ENCODE assay signal across 11 cellular contexts in the genomic region with DNA sequence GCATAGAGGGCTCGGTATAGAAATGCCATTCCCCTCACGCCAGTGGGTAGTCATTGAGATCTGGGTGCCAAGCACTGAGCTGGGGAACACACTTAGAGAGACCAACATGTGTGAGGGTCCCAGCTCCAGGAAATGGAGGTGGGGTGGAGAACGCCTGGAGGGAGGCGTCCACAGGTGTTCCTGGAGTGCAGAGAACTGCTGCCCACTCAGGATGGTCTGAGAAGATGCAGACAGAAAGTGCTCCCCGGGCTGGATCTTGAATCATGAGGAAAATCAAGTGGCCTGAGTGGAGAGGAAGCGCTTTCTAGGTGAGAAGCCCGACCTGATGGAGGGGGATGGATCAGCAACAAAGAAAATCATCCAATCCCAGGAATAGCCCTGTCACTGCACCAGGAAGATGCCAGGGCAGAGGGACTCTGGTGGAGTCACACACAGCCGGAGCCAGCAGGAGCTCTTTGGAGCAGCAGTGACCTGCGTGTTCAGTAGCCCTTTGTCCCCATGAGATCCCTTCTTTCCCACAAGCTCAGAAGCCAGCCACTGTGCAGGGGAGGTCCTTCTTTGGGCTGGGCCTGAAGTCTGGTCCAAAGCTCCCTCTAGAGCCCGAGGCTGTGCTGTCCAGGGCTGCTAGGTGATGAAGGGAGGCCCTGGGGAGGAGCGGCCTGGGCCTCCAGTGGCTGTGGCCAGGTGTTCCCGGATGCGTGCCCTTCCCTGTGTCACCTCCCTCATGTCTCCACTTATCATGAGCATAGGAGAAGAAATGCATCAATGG.
DNase-seq lines count a peak whose midpoint lies in the region; ATAC-seq, FAIRE-seq and TF ChIP-seq lines count a peak whose summit lies in the region.
"Had no signal": no experiment of that assay in that cellular context is flagged by ENCODE, and none has a peak within 500 bp of the region (broad histone marks: within the 10 kb centered on the region; RNA-seq: fewer than 3 reads in every experiment).

No MANE protein-coding gene starts in this region.

- H3K4me1 Mint-ChIP-seq in activated T-cell treated with anti-CD3 and anti-CD28 coated beads, Interleukin-2, amount 50 U/mL, for 24 hours (ENCODE audit: low read depth): peaks cover 9% of the 10 kb centered on the region
- peaks cover 12% of the 10 kb centered on the region for H3K4me1 Mint-ChIP-seq in activated T-cell treated with anti-CD3 and anti-CD28 coated beads, Interleukin-2, amount 50 U/mL, for 4 hours (ENCODE audit: low read depth)
- peaks cover 4% of the 10 kb centered on the region; the same call in 1 of the 2 replicates for H3K4me1 Mint-ChIP-seq in WTC11
- no peaks in the 10 kb centered on the region for H3K4me1 Mint-ChIP-seq in stimulated activated memory B cell treated with anti-CD40 and anti-IgM and Interleukin-4, amounts not matched to agents 10 μg/mL and 1 μg/mL and 100 μg/mL, for 72 hours

- H3K9me3 ChIP-seq in small intestine (ENCODE audit: control insufficient read depth, low read depth): no peaks in the 10 kb centered on the region

- H3K4me3 Mint-ChIP-seq in activated T-cell treated with anti-CD3 and anti-CD28 coated beads, Interleukin-2, amount 50 U/mL, for 24 hours: no peak overlapping the region
- no peak overlapping the region for H3K4me3 Mint-ChIP-seq in activated T-cell treated with anti-CD3 and anti-CD28 coated beads, Interleukin-2, amount 50 U/mL, for 4 hours
- no peak overlapping the region for H3K4me3 Mint-ChIP-seq in WTC11
- no peak overlapping the region for H3K4me3 Mint-ChIP-seq in stimulated activated memory B cell treated with anti-CD40 and anti-IgM and Interleukin-4, amounts not matched to agents 10 μg/mL and 1 μg/mL and 100 μg/mL, for 72 hours
- H3K4me3 Mint-ChIP-seq: activated CD4-positive, alpha-beta T cell treated with anti-CD3 and anti-CD28 coated beads for 36 hours had no signal

- WGBS in small intestine, 3 donors: 71 to 83% (median 74%) methylated on average over 13 of the region's 13 CpGs

- FAIRE-seq in small intestine (lab: Jason Lieb, UNC): no peak
- FAIRE-seq: urothelium cell line had no signal

- no peaks in the 10 kb centered on the region for H3K27me3 Mint-ChIP-seq in activated T-cell treated with anti-CD3 and anti-CD28 coated beads, Interleukin-2, amount 50 U/mL, for 24 hours
- no peaks in the 10 kb centered on the region for H3K27me3 Mint-ChIP-seq in activated T-cell treated with anti-CD3 and anti-CD28 coated beads, Interleukin-2, amount 50 U/mL, for 4 hours (ENCODE audit: low read depth)
- H3K27me3 Mint-ChIP-seq in WTC11 (ENCODE audit: low read depth): no peaks in the 10 kb centered on the region
- no peaks in the 10 kb centered on the region for H3K27me3 Mint-ChIP-seq in stimulated activated memory B cell treated with anti-CD40 and anti-IgM and Interleukin-4, amounts not matched to agents 10 μg/mL and 1 μg/mL and 100 μg/mL, for 72 hours
- H3K27me3 Mint-ChIP-seq: activated CD4-positive, alpha-beta T cell treated with anti-CD3 and anti-CD28 coated beads for 36 hours had no signal

- no peaks in the 10 kb centered on the region for H3K9me3 Mint-ChIP-seq in activated T-cell treated with anti-CD3 and anti-CD28 coated beads, Interleukin-2, amount 50 U/mL, for 24 hours
- no peaks in the 10 kb centered on the region for H3K9me3 Mint-ChIP-seq in activated T-cell treated with anti-CD3 and anti-CD28 coated beads, Interleukin-2, amount 50 U/mL, for 4 hours
- no peaks in the 10 kb centered on the region for H3K9me3 Mint-ChIP-seq in WTC11
- no peaks in the 10 kb centered on the region for H3K9me3 Mint-ChIP-seq in stimulated activated memory B cell treated with anti-CD40 and anti-IgM and Interleukin-4, amounts not matched to agents 10 μg/mL and 1 μg/mL and 100 μg/mL, for 72 hours

- DNase-seq in activated T-cell treated with anti-CD3 and anti-CD28 coated beads, Interleukin-2, amount 50 U/mL, for 24 hours: no peak
- no peak for DNase-seq in activated T-cell treated with anti-CD3 and anti-CD28 coated beads, Interleukin-2, amount 50 U/mL, for 4 hours
- DNase-seq in WTC11 (ENCODE audit: low spot score): no peak
- no peak for DNase-seq in left ventricle myocardium superior
- peak; percentile 64 for DNase-seq in small intestine
- no peak for DNase-seq in LoVo (ENCODE audit: low spot score)
- DNase-seq: activated CD4-positive, alpha-beta T cell treated with anti-CD3 and anti-CD28 coated beads for 36 hours; NCI-H2171 had no signal

- no peak for ATAC-seq in activated T-cell treated with anti-CD3 and anti-CD28 coated beads, Interleukin-2, amount 50 U/mL, for 4 hours
- ATAC-seq in WTC11 (peak; percentile 23; the same call in 1 of the 2 replicates), left ventricle myocardium superior (peak; percentile 56), GM18907 (IDR thresholded peaks at IDR 0.05; ENCODE audit: unreplicated experiment) (no peak)
- no peak for ATAC-seq in stimulated activated memory B cell treated with anti-CD40 and anti-IgM and Interleukin-4, amounts not matched to agents 10 μg/mL and 1 μg/mL and 100 μg/mL, for 72 hours
- ATAC-seq: activated CD4-positive, alpha-beta T cell treated with anti-CD3 and anti-CD28 coated beads for 36 hours had no signal

- no peaks in the 10 kb centered on the region for H3K36me3 ChIP-seq in small intestine (ENCODE audit: control insufficient read depth in 2 of 2, insufficient read depth in 2 of 2, low read length in 2 of 2)

- H3K36me3 Mint-ChIP-seq in activated T-cell treated with anti-CD3 and anti-CD28 coated beads, Interleukin-2, amount 50 U/mL, for 24 hours (ENCODE audit: low read depth): peaks cover 93% of the 10 kb centered on the region
- peaks cover 25% of the 10 kb centered on the region for H3K36me3 Mint-ChIP-seq in activated T-cell treated with anti-CD3 and anti-CD28 coated beads, Interleukin-2, amount 50 U/mL, for 4 hours (ENCODE audit: insufficient read depth)
- no peaks in the 10 kb centered on the region for H3K36me3 Mint-ChIP-seq in WTC11
- peaks cover 5% of the 10 kb centered on the region for H3K36me3 Mint-ChIP-seq in stimulated activated memory B cell treated with anti-CD40 and anti-IgM and Interleukin-4, amounts not matched to agents 10 μg/mL and 1 μg/mL and 100 μg/mL, for 72 hours

- POLR2A ChIA-PET in WTC11 (lab: Charles Lee): no interaction called here

- CTCF ChIA-PET in WTC11 (lab: Charles Lee): interaction anchor here (1.1 kb wide), 1 partner anchor 133 kb away, joined by 5 read pairs; no protein-coding TSS in a partner anchor

- H3K4me1 ChIP-seq in small intestine (ENCODE audit: control insufficient read depth in 2 of 2, insufficient read depth in 1 of 2, low read depth in 1 of 2, low read length in 1 of 2): no peaks in the 10 kb centered on the region

- no peak overlapping the region for H3K27ac ChIP-seq in small intestine (ENCODE audit: low read depth in 1 of 2, low read length in 1 of 2)

- peak overlapping the region; percentile 47 for H3K27ac Mint-ChIP-seq in activated T-cell treated with anti-CD3 and anti-CD28 coated beads, Interleukin-2, amount 50 U/mL, for 24 hours
- no peak overlapping the region for H3K27ac Mint-ChIP-seq in WTC11
- H3K27ac Mint-ChIP-seq in stimulated activated memory B cell treated with anti-CD40 and anti-IgM and Interleukin-4, amounts not matched to agents 10 μg/mL and 1 μg/mL and 100 μg/mL, for 72 hours: no peak overlapping the region

- no peak overlapping the region for H3K4me3 ChIP-seq in small intestine (ENCODE audit: low read depth in 1 of 2, low read length in 2 of 2)

- no peak for TF ChIP-seq CTCF in WTC11 (IDR thresholded peaks at IDR 0.05)

- H3K27me3 ChIP-seq in small intestine (ENCODE audit: control insufficient read depth in 2 of 2, insufficient read depth in 2 of 2, low read length in 2 of 2): no peaks in the 10 kb centered on the region

- intact Hi-C loops in left ventricle myocardium superior (cut with micrococcal nuclease): no loop called here

TF ChIP-seq in WTC11, 78 proteins besides CTCF, POLR2A, EP300 and RAD21 (continues in another document):
- TF ChIP-seq ATF1 (CRISPR knock-in tag; IDR thresholded peaks at IDR 0.05): no peak
- TF ChIP-seq ZNF121 (CRISPR knock-in tag; IDR thresholded peaks at IDR 0.05): no peak
- no peak for TF ChIP-seq JAZF1 (CRISPR knock-in tag; IDR thresholded peaks at IDR 0.05)
- no peak for TF ChIP-seq NR3C1 (CRISPR knock-in tag; conservative IDR thresholded peaks at IDR 0.05; ENCODE audit: low read depth)
- TF ChIP-seq, protein P1, sequence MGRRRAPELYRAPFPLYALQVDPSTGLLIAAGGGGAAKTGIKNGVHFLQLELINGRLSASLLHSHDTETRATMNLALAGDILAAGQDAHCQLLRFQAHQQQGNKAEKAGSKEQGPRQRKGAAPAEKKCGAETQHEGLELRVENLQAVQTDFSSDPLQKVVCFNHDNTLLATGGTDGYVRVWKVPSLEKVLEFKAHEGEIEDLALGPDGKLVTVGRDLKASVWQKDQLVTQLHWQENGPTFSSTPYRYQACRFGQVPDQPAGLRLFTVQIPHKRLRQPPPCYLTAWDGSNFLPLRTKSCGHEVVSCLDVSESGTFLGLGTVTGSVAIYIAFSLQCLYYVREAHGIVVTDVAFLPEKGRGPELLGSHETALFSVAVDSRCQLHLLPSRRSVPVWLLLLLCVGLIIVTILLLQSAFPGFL (CRISPR knock-in tag; IDR thresholded peaks at IDR 0.05; ENCODE audit: borderline replicate concordance): no peak
- no peak for TF ChIP-seq SMAD3 (CRISPR knock-in tag; IDR thresholded peaks at IDR 0.05; ENCODE audit: borderline replicate concordance)

Comparison
In these comparisons a context has a peak if more than half of its experiments do, and no peak if none do; other contexts are left out.
1. ATAC-seq: peak in WTC11 (single experiment) and left ventricle myocardium superior (single experiment); none in activated T-cell treated with anti-CD3 and anti-CD28 coated beads, Interleukin-2, amount 50 U/mL, for 4 hours (0 of 2), stimulated activated memory B cell treated with anti-CD40 and anti-IgM and Interleukin-4, amounts not matched to agents 10 μg/mL and 1 μg/mL and 100 μg/mL, for 72 hours (single experiment) and GM18907 (single experiment).